Comparison of ENCODE assay signal across 1 cellular context in the genomic region with DNA sequence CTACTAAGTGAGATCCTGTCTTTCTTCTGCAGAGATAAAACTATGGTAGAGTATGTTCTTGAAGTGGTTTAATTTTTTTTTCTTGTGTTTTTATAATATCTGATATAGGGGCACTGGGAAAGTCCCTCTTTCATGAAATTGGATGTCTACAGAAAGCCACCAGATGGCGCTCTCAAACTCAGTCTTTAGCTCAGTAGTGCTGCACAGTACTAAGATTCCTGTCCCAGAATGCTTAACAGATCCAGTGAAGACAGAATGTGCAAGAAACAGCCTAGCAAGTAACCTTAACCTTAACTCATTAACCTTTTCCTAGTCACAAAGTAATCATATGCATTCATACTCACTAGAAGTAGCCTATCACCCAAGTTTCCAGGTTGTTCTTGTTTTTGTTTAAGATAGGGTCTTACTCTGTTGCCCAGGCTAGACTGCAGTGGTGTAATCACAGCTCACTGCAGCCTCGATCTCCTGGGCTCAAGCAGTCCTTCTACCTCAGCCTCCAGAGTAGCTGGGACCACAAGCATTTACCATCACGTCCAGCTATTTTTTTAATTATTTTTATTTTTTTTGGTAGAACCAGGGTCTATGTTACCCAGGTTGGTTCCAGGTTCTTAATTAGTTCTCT.
TF ChIP-seq lines count a peak whose summit lies in the region.

No MANE protein-coding gene starts in this region.

TF ChIP-seq in GM23338, 12 proteins besides CTCF, POLR2A, EP300 and RAD21 (continued from another document):
- TF ChIP-seq, protein P1, sequence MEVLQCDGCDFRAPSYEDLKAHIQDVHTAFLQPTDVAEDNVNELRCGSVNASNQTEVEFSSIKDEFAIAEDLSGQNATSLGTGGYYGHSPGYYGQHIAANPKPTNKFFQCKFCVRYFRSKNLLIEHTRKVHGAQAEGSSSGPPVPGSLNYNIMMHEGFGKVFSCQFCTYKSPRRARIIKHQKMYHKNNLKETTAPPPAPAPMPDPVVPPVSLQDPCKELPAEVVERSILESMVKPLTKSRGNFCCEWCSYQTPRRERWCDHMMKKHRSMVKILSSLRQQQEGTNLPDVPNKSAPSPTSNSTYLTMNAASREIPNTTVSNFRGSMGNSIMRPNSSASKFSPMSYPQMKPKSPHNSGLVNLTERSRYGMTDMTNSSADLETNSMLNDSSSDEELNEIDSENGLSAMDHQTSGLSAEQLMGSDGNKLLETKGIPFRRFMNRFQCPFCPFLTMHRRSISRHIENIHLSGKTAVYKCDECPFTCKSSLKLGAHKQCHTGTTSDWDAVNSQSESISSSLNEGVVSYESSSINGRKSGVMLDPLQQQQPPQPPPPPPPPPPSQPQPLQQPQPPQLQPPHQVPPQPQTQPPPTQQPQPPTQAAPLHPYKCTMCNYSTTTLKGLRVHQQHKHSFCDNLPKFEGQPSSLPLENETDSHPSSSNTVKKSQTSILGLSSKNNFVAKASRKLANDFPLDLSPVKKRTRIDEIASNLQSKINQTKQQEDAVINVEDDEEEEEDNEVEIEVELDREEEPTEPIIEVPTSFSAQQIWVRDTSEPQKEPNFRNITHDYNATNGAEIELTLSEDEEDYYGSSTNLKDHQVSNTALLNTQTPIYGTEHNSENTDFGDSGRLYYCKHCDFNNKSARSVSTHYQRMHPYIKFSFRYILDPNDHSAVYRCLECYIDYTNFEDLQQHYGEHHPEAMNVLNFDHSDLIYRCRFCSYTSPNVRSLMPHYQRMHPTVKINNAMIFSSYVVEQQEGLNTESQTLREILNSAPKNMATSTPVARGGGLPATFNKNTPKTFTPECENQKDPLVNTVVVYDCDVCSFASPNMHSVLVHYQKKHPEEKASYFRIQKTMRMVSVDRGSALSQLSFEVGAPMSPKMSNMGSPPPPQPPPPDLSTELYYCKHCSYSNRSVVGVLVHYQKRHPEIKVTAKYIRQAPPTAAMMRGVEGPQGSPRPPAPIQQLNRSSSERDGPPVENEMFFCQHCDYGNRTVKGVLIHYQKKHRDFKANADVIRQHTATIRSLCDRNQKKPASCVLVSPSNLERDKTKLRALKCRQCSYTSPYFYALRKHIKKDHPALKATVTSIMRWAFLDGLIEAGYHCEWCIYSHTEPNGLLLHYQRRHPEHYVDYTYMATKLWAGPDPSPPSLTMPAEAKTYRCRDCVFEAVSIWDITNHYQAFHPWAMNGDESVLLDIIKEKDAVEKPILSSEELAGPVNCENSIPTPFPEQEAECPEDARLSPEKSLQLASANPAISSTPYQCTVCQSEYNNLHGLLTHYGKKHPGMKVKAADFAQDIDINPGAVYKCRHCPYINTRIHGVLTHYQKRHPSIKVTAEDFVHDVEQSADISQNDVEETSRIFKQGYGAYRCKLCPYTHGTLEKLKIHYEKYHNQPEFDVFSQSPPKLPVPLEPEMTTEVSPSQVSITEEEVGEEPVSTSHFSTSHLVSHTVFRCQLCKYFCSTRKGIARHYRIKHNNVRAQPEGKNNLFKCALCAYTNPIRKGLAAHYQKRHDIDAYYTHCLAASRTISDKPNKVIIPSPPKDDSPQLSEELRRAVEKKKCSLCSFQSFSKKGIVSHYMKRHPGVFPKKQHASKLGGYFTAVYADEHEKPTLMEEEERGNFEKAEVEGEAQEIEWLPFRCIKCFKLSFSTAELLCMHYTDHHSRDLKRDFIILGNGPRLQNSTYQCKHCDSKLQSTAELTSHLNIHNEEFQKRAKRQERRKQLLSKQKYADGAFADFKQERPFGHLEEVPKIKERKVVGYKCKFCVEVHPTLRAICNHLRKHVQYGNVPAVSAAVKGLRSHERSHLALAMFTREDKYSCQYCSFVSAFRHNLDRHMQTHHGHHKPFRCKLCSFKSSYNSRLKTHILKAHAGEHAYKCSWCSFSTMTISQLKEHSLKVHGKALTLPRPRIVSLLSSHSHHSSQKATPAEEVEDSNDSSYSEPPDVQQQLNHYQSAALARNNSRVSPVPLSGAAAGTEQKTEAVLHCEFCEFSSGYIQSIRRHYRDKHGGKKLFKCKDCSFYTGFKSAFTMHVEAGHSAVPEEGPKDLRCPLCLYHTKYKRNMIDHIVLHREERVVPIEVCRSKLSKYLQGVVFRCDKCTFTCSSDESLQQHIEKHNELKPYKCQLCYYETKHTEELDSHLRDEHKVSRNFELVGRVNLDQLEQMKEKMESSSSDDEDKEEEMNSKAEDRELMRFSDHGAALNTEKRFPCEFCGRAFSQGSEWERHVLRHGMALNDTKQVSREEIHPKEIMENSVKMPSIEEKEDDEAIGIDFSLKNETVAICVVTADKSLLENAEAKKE (CRISPR knock-in tag; IDR thresholded peaks at IDR 0.05) = no peak
